ENCODE assay signal across 1 cellular context in genomic region chr5:69219939-69220338, GRCh38.
A peak's percentile ranks its signal among the peaks of the same experiment; 100 is the strongest.
TF ChIP-seq lines count a peak whose summit lies in the region.

No MANE protein-coding gene starts in this region.

TF ChIP-seq in K562, 482 proteins besides CTCF, POLR2A, EP300 and RAD21:
- no peak for TF ChIP-seq DEAF1 (CRISPR knock-in tag; IDR thresholded peaks at IDR 0.05)
- TF ChIP-seq CREBBP (IDR thresholded peaks at IDR 0.05; ENCODE audit: low read depth, low read length), result no peak
- peak; percentile 95 for TF ChIP-seq ZNF121 (CRISPR knock-in tag; conservative IDR thresholded peaks at IDR 0.05)
